1 cellular context compared by ENCODE assay signal in the genomic region with DNA sequence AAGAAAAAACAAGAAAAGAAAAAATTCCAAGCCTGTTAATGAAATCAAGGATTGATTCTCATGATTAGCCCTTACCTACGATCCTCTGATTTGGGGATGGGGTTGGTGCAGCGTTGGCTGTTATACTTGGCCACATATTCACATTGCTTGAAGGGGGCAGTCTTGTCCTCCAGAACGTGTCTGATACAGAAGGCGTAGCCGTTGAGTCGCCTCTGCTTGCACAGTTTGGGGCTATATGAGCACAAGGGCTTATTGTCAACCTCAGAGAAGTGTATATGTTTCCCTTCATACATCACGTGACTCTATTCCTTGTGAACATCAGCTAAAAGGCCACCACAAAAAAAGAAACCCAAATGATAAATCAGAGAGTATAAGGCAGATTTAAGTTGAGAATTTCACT.
TF ChIP-seq lines count a peak whose summit lies in the region.

No MANE protein-coding gene starts in this region.

TF ChIP-seq in HepG2, 621 proteins besides CTCF, POLR2A, EP300 and RAD21:
- TF ChIP-seq, protein P1, sequence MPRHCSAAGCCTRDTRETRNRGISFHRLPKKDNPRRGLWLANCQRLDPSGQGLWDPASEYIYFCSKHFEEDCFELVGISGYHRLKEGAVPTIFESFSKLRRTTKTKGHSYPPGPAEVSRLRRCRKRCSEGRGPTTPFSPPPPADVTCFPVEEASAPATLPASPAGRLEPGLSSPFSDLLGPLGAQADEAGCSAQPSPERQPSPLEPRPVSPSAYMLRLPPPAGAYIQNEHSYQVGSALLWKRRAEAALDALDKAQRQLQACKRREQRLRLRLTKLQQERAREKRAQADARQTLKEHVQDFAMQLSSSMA (CRISPR knock-in tag; IDR thresholded peaks at IDR 0.05): no peak
- TF ChIP-seq STAG1 (CRISPR knock-in tag; IDR thresholded peaks at IDR 0.05): 0 out of 2 replicates have a peak, but pooled peaks have one; percentile 14
